ENCODE assay signal across 8 cellular contexts in genomic region chr19:7920520-7921301, GRCh38. TPM values are rescaled to one million over a fixed set of nuclear protein-coding genes. Genes with fewer than 3 reads are reported as not detected.
DNase-seq lines count a peak whose midpoint lies in the region; ATAC-seq and TF ChIP-seq lines count a peak whose summit lies in the region.

No MANE protein-coding gene starts in this region.

- H3K27ac ChIP-seq in colonic mucosa: peak overlapping the region; percentile 80
- peak overlapping the region; percentile 87 to 92 for H3K27ac ChIP-seq in left lung

- H3K9me3 ChIP-seq in colonic mucosa: no peaks in the 10 kb centered on the region
- H3K9me3 ChIP-seq in left lung: no peaks in the 10 kb centered on the region

- H3K4me3 Mint-ChIP-seq in activated CD4-positive, alpha-beta T cell treated with anti-CD3 and anti-CD28 coated beads, Interleukin-2, amount 10 ng/mL, durations not matched to agents 24 days and 14 days: peak overlapping the region; percentile 94

- DNase-seq in AG20443 (ENCODE audit: low spot score) (peak; percentile 97), NCI-H526 (lab: John Stamatoyannopoulos, UW) (peak; percentile 79 to 97), colonic mucosa (peak; percentile 100), left lung (peak; percentile 99 to 100)
- peak; percentile 98 for DNase-seq in activated CD4-positive, alpha-beta T cell treated with anti-CD3 and anti-CD28 coated beads, Interleukin-2, amount 10 ng/mL, durations not matched to agents 24 days and 14 days
- DNase-seq in stimulated activated CD4-positive, alpha-beta T cell treated with anti-CD3 and anti-CD28 coated beads, Interleukin-2, amount 100 ng/mL, for 24 hours: peak; percentile 99 to 100

- peak overlapping the region; percentile 49 for H3K4me3 ChIP-seq in colonic mucosa
- H3K4me3 ChIP-seq in left lung: peak overlapping the region; percentile 57 to 72

- peaks cover 27% of the 10 kb centered on the region for H3K4me1 Mint-ChIP-seq in activated CD4-positive, alpha-beta T cell treated with anti-CD3 and anti-CD28 coated beads, Interleukin-2, amount 10 ng/mL, durations not matched to agents 24 days and 14 days

- ATAC-seq in GM19043 (IDR thresholded peaks at IDR 0.05; ENCODE audit: low read depth, unreplicated experiment): peak; percentile 28
- ATAC-seq in HG03439 (IDR thresholded peaks at IDR 0.05; ENCODE audit: unreplicated experiment): peak; percentile 37
- ATAC-seq in left lung: peak; percentile 89

- peaks cover 21% of the 10 kb centered on the region for H3K27me3 Mint-ChIP-seq in activated CD4-positive, alpha-beta T cell treated with anti-CD3 and anti-CD28 coated beads, Interleukin-2, amount 10 ng/mL, durations not matched to agents 24 days and 14 days

- TF ChIP-seq CTCF in colonic mucosa (IDR thresholded peaks at IDR 0.05) (no peak), left lung (IDR thresholded peaks at IDR 0.05) (no peak)

- H3K4me1 ChIP-seq in colonic mucosa (peaks cover 14% of the 10 kb centered on the region), left lung (peaks cover 33 to 71% of the 10 kb centered on the region in 2 donors)

- no peaks in the 10 kb centered on the region for H3K9me3 Mint-ChIP-seq in activated CD4-positive, alpha-beta T cell treated with anti-CD3 and anti-CD28 coated beads, Interleukin-2, amount 10 ng/mL, durations not matched to agents 24 days and 14 days

- peak overlapping the region; percentile 72 to 73 for H3K9ac ChIP-seq in colonic mucosa (ENCODE audit: low read depth in 2 of 2, low read length in 2 of 2)

- peak overlapping the region; percentile 98 for H3K27ac Mint-ChIP-seq in activated CD4-positive, alpha-beta T cell treated with anti-CD3 and anti-CD28 coated beads, Interleukin-2, amount 10 ng/mL, durations not matched to agents 24 days and 14 days

- H3K36me3 Mint-ChIP-seq in activated CD4-positive, alpha-beta T cell treated with anti-CD3 and anti-CD28 coated beads, Interleukin-2, amount 10 ng/mL, durations not matched to agents 24 days and 14 days (ENCODE audit: low read depth): peaks cover 15% of the 10 kb centered on the region

- intact Hi-C loops in activated CD4-positive, alpha-beta T cell treated with anti-CD3 and anti-CD28 coated beads, Interleukin-2, amount 10 ng/mL, durations not matched to agents 24 days and 14 days (cut with micrococcal nuclease): loop anchor here (1.0 to 2.0 kb wide), 5 partner anchors 17 to 1898 kb away; partner anchors contain the start of genes FBXL12, MAP2K7 and TIMM44
- intact Hi-C loops in colonic mucosa (cut with DNase I) (loop anchor here (10.0 kb wide), 1 partner anchor 66 kb away; no protein-coding TSS in a partner anchor), left lung (cut with DNase I) (no loop called here)

- H3K27me3 ChIP-seq in colonic mucosa (peaks cover 31% of the 10 kb centered on the region), left lung (peaks cover 35 to 54% of the 10 kb centered on the region in 2 donors)

- H3K36me3 ChIP-seq in colonic mucosa: no peaks in the 10 kb centered on the region
- peaks cover 0 to 21% of the 10 kb centered on the region in 2 donors for H3K36me3 ChIP-seq in left lung

RNA-seq across cellular contexts. Expression of gene SNAPC2, which starts 0.6 kb away (rescaled TPM):
- total RNA-seq in activated CD4-positive, alpha-beta T cell treated with anti-CD3 and anti-CD28 coated beads, Interleukin-2, amount 10 ng/mL, durations not matched to agents 24 days and 14 days: 21.8 and 23.2 TPM in 2 replicates
- total RNA-seq in colonic mucosa (10 to 100 TPM; 13.4 to 15.4 TPM), left lung (10 to 100 TPM; 15.2 to 20.5 TPM)

RNA-seq across cellular contexts. Expression of gene CTXN1, which starts 5.2 kb away (rescaled TPM):
- 1.8 and 2.0 TPM in 2 replicates for total RNA-seq in activated CD4-positive, alpha-beta T cell treated with anti-CD3 and anti-CD28 coated beads, Interleukin-2, amount 10 ng/mL, durations not matched to agents 24 days and 14 days
- total RNA-seq in colonic mucosa (1 to 10 TPM; 1.5 to 4.4 TPM), left lung (1 to 10 TPM; 6.5 to 8.5 TPM)

RNA-seq across cellular contexts. Expression of gene TGFBR3L, which starts 6.1 kb away (rescaled TPM):
- total RNA-seq in activated CD4-positive, alpha-beta T cell treated with anti-CD3 and anti-CD28 coated beads, Interleukin-2, amount 10 ng/mL, durations not matched to agents 24 days and 14 days: 5.3 and 8.5 TPM in 2 replicates
- total RNA-seq in colonic mucosa: not detected
- under 1 TPM; 0.29 to 0.55 TPM for total RNA-seq in left lung

RNA-seq across cellular contexts. Expression of gene MAP2K7, which starts 17.0 kb away (rescaled TPM):
- total RNA-seq in activated CD4-positive, alpha-beta T cell treated with anti-CD3 and anti-CD28 coated beads, Interleukin-2, amount 10 ng/mL, durations not matched to agents 24 days and 14 days: 46.7 and 47.6 TPM in 2 replicates
- 10 to 100 TPM; 26.3 to 38.3 TPM for total RNA-seq in colonic mucosa
- total RNA-seq in left lung: 10 to 100 TPM; 30.5 to 31.1 TPM

RNA-seq across cellular contexts. Expression of gene TIMM44, which starts 22.8 kb away (rescaled TPM):
- total RNA-seq in activated CD4-positive, alpha-beta T cell treated with anti-CD3 and anti-CD28 coated beads, Interleukin-2, amount 10 ng/mL, durations not matched to agents 24 days and 14 days: 110 and 111 TPM in 2 replicates
- total RNA-seq in colonic mucosa: 100 to 1,000 TPM in 1 of 2 donors, 10 to 100 TPM in 1; 50.8 to 118 TPM
- 10 to 100 TPM; 42.2 to 52.1 TPM for total RNA-seq in left lung

Comparison
In these comparisons a context has a peak if more than half of its experiments do, and no peak if none do; other contexts are left out.
1. Peak in every context shown above with its lines: DNase-seq, ATAC-seq, H3K4me3 ChIP-seq and H3K27ac ChIP-seq.
2. ATAC-seq: peak in every context shown above with its lines; median percentile 89 in left lung; 37 in HG03439; 28 in GM19043.
3. intact Hi-C loops: an anchor here in activated CD4-positive, alpha-beta T cell treated with anti-CD3 and anti-CD28 coated beads, Interleukin-2, amount 10 ng/mL, durations not matched to agents 24 days and 14 days (1.0 to 2.0 kb wide) and colonic mucosa (10.0 kb wide); none called in left lung.